Comparison of ENCODE assay signal across 20 cellular contexts in the genomic region with DNA sequence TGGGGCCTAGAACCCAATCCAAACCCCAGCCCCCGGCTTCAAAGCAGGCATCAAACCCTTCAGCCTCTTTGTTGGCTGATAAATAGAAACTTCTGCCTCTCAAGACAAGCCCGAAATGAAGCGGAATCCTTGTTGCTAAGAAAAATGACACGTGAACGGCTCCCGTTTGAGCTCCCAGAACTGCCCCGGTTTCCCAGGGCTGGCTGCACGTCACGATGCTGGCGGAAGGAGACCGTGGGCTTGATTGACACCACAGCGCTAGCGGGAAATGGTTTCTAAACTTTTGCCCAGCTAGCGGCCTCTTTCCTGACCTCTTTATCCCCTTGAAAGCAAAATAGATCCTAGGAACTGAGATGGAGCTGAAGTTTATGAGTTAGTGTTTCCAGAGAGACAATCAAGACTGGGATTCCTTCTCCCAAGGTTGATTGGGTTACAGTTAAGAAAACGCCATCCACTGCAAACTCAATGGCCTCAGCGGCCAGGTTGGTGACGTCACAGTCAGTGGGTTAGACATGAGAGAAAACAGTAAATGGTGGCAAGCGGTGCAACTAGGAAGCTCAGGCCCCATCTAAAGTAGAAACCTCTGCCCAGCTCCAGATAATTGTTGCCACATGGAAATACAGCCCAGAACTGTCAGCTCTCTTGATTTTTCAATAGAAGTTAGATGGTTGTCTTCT.
DNase-seq lines count a peak whose midpoint lies in the region; ATAC-seq, FAIRE-seq and TF ChIP-seq lines count a peak whose summit lies in the region.
"Had no signal": no experiment of that assay in that cellular context is flagged by ENCODE, and none has a peak within 500 bp of the region (broad histone marks: within the 10 kb centered on the region; RNA-seq: fewer than 3 reads in every experiment).

No MANE protein-coding gene starts in this region.

- peak; percentile 14 to 29; a peak in 2 of 6 replicates for ATAC-seq in A549
- ATAC-seq in HG02798 (IDR thresholded peaks at IDR 0.05; ENCODE audit: poor library complexity, unreplicated experiment): no peak
- no peak for ATAC-seq in HG02678 (IDR thresholded peaks at IDR 0.05; ENCODE audit: unreplicated experiment)
- ATAC-seq in HG03457 (IDR thresholded peaks at IDR 0.05; ENCODE audit: unreplicated experiment): no peak

- H3K9me3 ChIP-seq in A549: peaks cover 13% of the 10 kb centered on the region
- H3K9me3 ChIP-seq in PC-9 (ENCODE audit: insufficient read depth, low read depth): peaks cover 10% of the 10 kb centered on the region; the same call in 1 of the 2 replicates
- H3K9me3 ChIP-seq: thyroid gland had no signal

- H4K20me1 ChIP-seq in PC-9 (ENCODE audit: insufficient read depth): no peaks in the 10 kb centered on the region

- H3K27ac ChIP-seq in A549 (peak overlapping the region; percentile 70 to 83), PC-9 (peak overlapping the region; percentile 86), epithelial cell of prostate (peak overlapping the region; percentile 85)
- H3K27ac ChIP-seq: thyroid gland had no signal

- POLR2A ChIA-PET in A549 (lab: Yijun Ruan, JAX): interaction anchor here (0.8 to 1.7 kb wide), 8 partner anchors 20 to 415 kb away, joined by 3 to 14 read pairs (median 4); a partner anchor contains a TSS
- POLR2A ChIA-PET in PC-9 (lab: Charles Lee; ENCODE audit: unreplicated experiment): interaction anchor here (0.6 to 1.4 kb wide), 6 partner anchors 16 to 401 kb away, joined by 3 to 11 read pairs (median 4); no protein-coding TSS in a partner anchor

- intact Hi-C loops in PC-9 (cut with micrococcal nuclease; ENCODE audit: unreplicated experiment): loop anchor here (1.0 to 2.0 kb wide), 4 partner anchors 9 to 95 kb away; no protein-coding TSS in a partner anchor

- TF ChIP-seq RAD21 in A549 (conservative IDR thresholded peaks at IDR 0.05 in 1 of 2, IDR thresholded peaks at IDR 0.05 in 1 of 2): no peak

- WGBS in A549 (ENCODE audit: missing lambda C conversion rate): 89% methylated on average over 18 of the region's 18 CpGs

- H2AFZ ChIP-seq in PC-9: no peak overlapping the region

- H3K36me3 Mint-ChIP-seq in neural crest cell (ENCODE audit: low read depth): no peaks in the 10 kb centered on the region

- H3K9me2 ChIP-seq in PC-9 (ENCODE audit: insufficient read depth): no peaks in the 10 kb centered on the region

- no peaks in the 10 kb centered on the region for H3K79me2 ChIP-seq in PC-9 (ENCODE audit: low read depth)

- peaks cover 7% of the 10 kb centered on the region for H3K4me1 Mint-ChIP-seq in neural crest cell
- H3K4me1 Mint-ChIP-seq: CD8-positive, alpha-beta memory T cell had no signal

- TF ChIP-seq CTCF in A549 (IDR thresholded peaks at IDR 0.05): no peak
- no peak for TF ChIP-seq CTCF in PC-9 (conservative IDR thresholded peaks at IDR 0.05)
- TF ChIP-seq CTCF in neural crest cell (conservative IDR thresholded peaks at IDR 0.05): no peak

- H3F3A ChIP-seq in PC-9 (ENCODE audit: insufficient read depth, low read depth): peaks cover 36% of the 10 kb centered on the region

- H3K4me2 ChIP-seq in A549: peak overlapping the region; percentile 57
- peak overlapping the region; percentile 20 for H3K4me2 ChIP-seq in PC-9

- H3K27me3 ChIP-seq in PC-9 (ENCODE audit: insufficient read depth, low read depth): no peaks in the 10 kb centered on the region
- H3K27me3 ChIP-seq: sigmoid colon, thyroid gland had no signal

- H3K4me3 Mint-ChIP-seq in neural crest cell: no peak overlapping the region

- H3K4me3 ChIP-seq in A549: no peak overlapping the region
- H3K4me3 ChIP-seq in PC-9: no peak overlapping the region
- H3K4me3 ChIP-seq: sigmoid colon, thyroid gland had no signal

- H3K27me3 Mint-ChIP-seq in neural crest cell (ENCODE audit: low read depth): no peaks in the 10 kb centered on the region

- H3K36me3 ChIP-seq in PC-9 (ENCODE audit: low read depth): no peaks in the 10 kb centered on the region
- H3K36me3 ChIP-seq: sigmoid colon, thyroid gland had no signal

- TF ChIP-seq POLR2A in A549 (IDR thresholded peaks at IDR 0.05; ENCODE audit: low read length): no peak

- BruUV-seq in PC-9 (replicated peaks; lab: Mats Ljungman, UMichigan): TSS peak; percentile 77

- no peaks in the 10 kb centered on the region for H3K9me3 Mint-ChIP-seq in neural crest cell

- no peak for TF ChIP-seq EP300 in A549 (IDR thresholded peaks at IDR 0.05)

- DNase-seq in A549 (ENCODE audit: low read depth in 1 of 2, low spot score in 1 of 2): no peak
- DNase-seq in PC-9: no peak
- DNase-seq in epithelial cell of prostate (ENCODE audit: low read depth, low spot score): no peak
- no peak for DNase-seq in neural crest cell (ENCODE audit: low read depth, low spot score)
- DNase-seq in activated T-cell treated with anti-CD3 and anti-CD28 coated beads for 4 hours: no peak
- DNase-seq: ACHN; activated CD4-positive, CD25-positive, alpha-beta regulatory T cell; activated naive CD4-positive, alpha-beta T cell treated with anti-CD3 and anti-CD28 coated beads, Interleukin-2, amount 50 U/mL, for 16 hours; CD8-positive, alpha-beta memory T cell; effector memory CD4-positive, alpha-beta T cell; NCI-H1105; NK-92 treated with Interleukin-12 subunit alpha and Interleukin-12 subunit beta, amount 100 ng/mL, for 24 hours; Right ventricle myocardium superior; sigmoid colon; stimulated activated CD4-positive, alpha-beta T cell treated with anti-CD3 and anti-CD28 coated beads, Interleukin-4, amount 100 ng/mL, for 4 hours; thyroid gland had no signal

- H3K4me1 ChIP-seq in A549: peaks cover 35% of the 10 kb centered on the region
- H3K4me1 ChIP-seq in PC-9 (replicated peaks; ENCODE audit: insufficient read depth): peaks cover 59% of the 10 kb centered on the region
- H3K4me1 ChIP-seq: thyroid gland had no signal

- FAIRE-seq in A549 (lab: Jason Lieb, UNC): no peak
- FAIRE-seq: frontal cortex had no signal

- peak overlapping the region; percentile 52 for H3K27ac Mint-ChIP-seq in neural crest cell (ENCODE audit: unreplicated experiment)
- H3K27ac Mint-ChIP-seq: CD8-positive, alpha-beta memory T cell had no signal

- CTCF ChIA-PET in A549 (lab: Yijun Ruan, JAX): interaction anchor here (0.7 to 2.1 kb wide), 8 partner anchors 17 to 489 kb away, joined by 3 to 8 read pairs (median 4); no protein-coding TSS in a partner anchor
- CTCF ChIA-PET in PC-9 (lab: Charles Lee): interaction anchor here (0.6 to 1.1 kb wide), 5 partner anchors 16 to 491 kb away, joined by 3 to 9 read pairs (median 4); a partner anchor contains a TSS

TF ChIP-seq in A549, 52 proteins besides CTCF, POLR2A, EP300 and RAD21:
- TF ChIP-seq MAFK (IDR thresholded peaks at IDR 0.05; ENCODE audit: partially characterized antibody) (no peak), PHF8 (IDR thresholded peaks at IDR 0.05; ENCODE audit: borderline replicate concordance, low read depth) (no peak), CBX2 (IDR thresholded peaks at IDR 0.05; ENCODE audit: borderline replicate concordance, low read depth) (no peak), ZSCAN20 (CRISPR knock-in tag; IDR thresholded peaks at IDR 0.05) (no peak), BHLHE40 (IDR thresholded peaks at IDR 0.05; ENCODE audit: low read depth, low read length) (no peak), RCOR1 (IDR thresholded peaks at IDR 0.05; ENCODE audit: low read depth, low read length) (no peak), ESRRA (IDR thresholded peaks at IDR 0.05; ENCODE audit: borderline replicate concordance, low read length) (no peak), FOSL2 (IDR thresholded peaks at IDR 0.05) (no peak), FOSL2 (CRISPR knock-in tag; IDR thresholded peaks at IDR 0.05) (no peak), CHD2 (IDR thresholded peaks at IDR 0.05; ENCODE audit: low read length, partially characterized antibody) (no peak), KDM5A (IDR thresholded peaks at IDR 0.05) (no peak), ZC3H11A (IDR thresholded peaks at IDR 0.05) (no peak)

Comparison
In these comparisons a context has a peak if more than half of its experiments do, and no peak if none do; other contexts are left out.
1. ATAC-seq: peak in A549 (2 of 2); none in HG02798 (single experiment), HG02678 (single experiment) and HG03457 (single experiment).
2. Peak in every context shown above with its lines, with median percentiles within 50 percentile points of each other: H3K27ac ChIP-seq.